Comparison of ENCODE assay signal across 13 cellular contexts in genomic region chr15:75835990-75836952, GRCh38. TPM values are rescaled to one million over a fixed set of nuclear protein-coding genes. Genes with fewer than 3 reads are reported as not detected.
DNase-seq lines count a peak whose midpoint lies in the region; ATAC-seq and TF ChIP-seq lines count a peak whose summit lies in the region.
"Had no signal": no experiment of that assay in that cellular context is flagged by ENCODE, and none has a peak within 500 bp of the region (broad histone marks: within the 10 kb centered on the region; RNA-seq: fewer than 3 reads in every experiment).

No MANE protein-coding gene starts in this region.

- H3K27me3 Mint-ChIP-seq in stimulated activated naive CD8-positive, alpha-beta T cell treated with anti-CD3 and anti-CD28 coated beads, Interleukin-15, amount 100 ng/mL, for 72 hours: no peaks in the 10 kb centered on the region
- H3K27me3 Mint-ChIP-seq: naive B cell had no signal

- no peaks in the 10 kb centered on the region for H3K9me3 ChIP-seq in left ventricle myocardium inferior (replicated peaks)
- no peaks in the 10 kb centered on the region for H3K9me3 ChIP-seq in right atrium auricular region
- H3K9me3 ChIP-seq: body of pancreas, uterus had no signal

- no peak for DNase-seq in left ventricle myocardium inferior
- DNase-seq in right atrium auricular region (ENCODE audit: low spot score): no peak
- peak; percentile 55 to 93 for DNase-seq in NOMO-1 (lab: John Stamatoyannopoulos, UW; ENCODE audit: unreplicated experiment in 2 of 2)
- DNase-seq in astrocyte of the spinal cord (ENCODE audit: low read depth, low spot score): peak; percentile 12
- DNase-seq in stimulated activated naive CD8-positive, alpha-beta T cell treated with anti-CD3 and anti-CD28 coated beads, Interleukin-15, amount 100 ng/mL, for 72 hours: no peak
- no peak for DNase-seq in lower leg skin (ENCODE audit: low spot score in 2 of 2)
- DNase-seq in NCI-H2029 (lab: John Stamatoyannopoulos, UW): no peak
- DNase-seq: naive B cell, uterus had no signal

- no peak for TF ChIP-seq POLR2A in lower leg skin (IDR thresholded peaks at IDR 0.05)

- WGBS in lower leg skin, 2 donors: 62 to 63% methylated on average over 2 of the region's 2 CpGs

- H3K27me3 ChIP-seq in left ventricle myocardium inferior (ENCODE audit: low read depth) (no peaks in the 10 kb centered on the region), right atrium auricular region (no peaks in the 10 kb centered on the region)
- H3K27me3 ChIP-seq: body of pancreas, uterus had no signal

- in situ Hi-C loops in astrocyte of the spinal cord (cut with HindIII; ENCODE audit: low sequenced_read_pairs): no loop called here

- H3K4me3 ChIP-seq in left ventricle myocardium inferior (no peak overlapping the region), right atrium auricular region (no peak overlapping the region), astrocyte of the spinal cord (ENCODE audit: low read depth, low read length) (no peak overlapping the region), lower leg skin (ENCODE audit: low read depth, poor library complexity, severe bottlenecking) (no peak overlapping the region)
- H3K4me3 ChIP-seq: body of pancreas, uterus had no signal

- H3K27ac ChIP-seq in left ventricle myocardium inferior (replicated peaks) (peak overlapping the region; percentile 7), right atrium auricular region (no peak overlapping the region)
- H3K27ac ChIP-seq: body of pancreas, uterus had no signal

- no peaks in the 10 kb centered on the region for H3K9me3 Mint-ChIP-seq in stimulated activated naive CD8-positive, alpha-beta T cell treated with anti-CD3 and anti-CD28 coated beads, Interleukin-15, amount 100 ng/mL, for 72 hours
- H3K9me3 Mint-ChIP-seq: activated CD4-positive, alpha-beta T cell treated with anti-CD3 and anti-CD28 coated beads, Interleukin-2, amount 10 ng/mL, durations not matched to agents 7 days and 5 days; naive B cell; T-helper 1 cell treated with Interleukin-12 subunit alpha and Interleukin-12 subunit beta and Interleukin-4 antibody, amounts not matched to agents 30 μg/mL and 1 μg/mL, for 36 hours had no signal

- peaks cover 9% of the 10 kb centered on the region for H3K4me1 Mint-ChIP-seq in stimulated activated naive CD8-positive, alpha-beta T cell treated with anti-CD3 and anti-CD28 coated beads, Interleukin-15, amount 100 ng/mL, for 72 hours
- H3K4me1 Mint-ChIP-seq: naive B cell had no signal

- H3K4me1 ChIP-seq in left ventricle myocardium inferior (peaks cover 17% of the 10 kb centered on the region), right atrium auricular region (peaks cover 0 to 17% of the 10 kb centered on the region in 2 donors)
- H3K4me1 ChIP-seq: uterus had no signal

- no peaks in the 10 kb centered on the region for H3K36me3 ChIP-seq in left ventricle myocardium inferior
- no peaks in the 10 kb centered on the region for H3K36me3 ChIP-seq in right atrium auricular region
- H3K36me3 ChIP-seq: uterus had no signal

- peak; percentile 59 for ATAC-seq in stimulated activated naive CD8-positive, alpha-beta T cell treated with anti-CD3 and anti-CD28 coated beads, Interleukin-15, amount 100 ng/mL, for 72 hours
- ATAC-seq in GM18520 (IDR thresholded peaks at IDR 0.05; ENCODE audit: unreplicated experiment): no peak
- ATAC-seq: body of pancreas had no signal

- TF ChIP-seq CTCF in left ventricle myocardium inferior (IDR thresholded peaks at IDR 0.05; ENCODE audit: borderline replicate concordance): no peak
- no peak for TF ChIP-seq CTCF in right atrium auricular region (IDR thresholded peaks at IDR 0.05)
- no peak for TF ChIP-seq CTCF in astrocyte of the spinal cord (IDR thresholded peaks at IDR 0.05; ENCODE audit: low read depth, low read length)
- no peak for TF ChIP-seq CTCF in lower leg skin (IDR thresholded peaks at IDR 0.05)

- no peak overlapping the region for H3K4me3 Mint-ChIP-seq in stimulated activated naive CD8-positive, alpha-beta T cell treated with anti-CD3 and anti-CD28 coated beads, Interleukin-15, amount 100 ng/mL, for 72 hours
- H3K4me3 Mint-ChIP-seq: activated CD4-positive, alpha-beta T cell treated with anti-CD3 and anti-CD28 coated beads, Interleukin-2, amount 10 ng/mL, durations not matched to agents 7 days and 5 days; naive B cell; T-helper 1 cell treated with Interleukin-12 subunit alpha and Interleukin-12 subunit beta and Interleukin-4 antibody, amounts not matched to agents 30 μg/mL and 1 μg/mL, for 36 hours had no signal

- H3K27ac Mint-ChIP-seq in stimulated activated naive CD8-positive, alpha-beta T cell treated with anti-CD3 and anti-CD28 coated beads, Interleukin-15, amount 100 ng/mL, for 72 hours: no peak overlapping the region
- H3K27ac Mint-ChIP-seq: activated CD4-positive, alpha-beta T cell treated with anti-CD3 and anti-CD28 coated beads, Interleukin-2, amount 10 ng/mL, durations not matched to agents 7 days and 5 days; naive B cell; T-helper 1 cell treated with Interleukin-12 subunit alpha and Interleukin-12 subunit beta and Interleukin-4 antibody, amounts not matched to agents 30 μg/mL and 1 μg/mL, for 36 hours had no signal

- intact Hi-C loops in left ventricle myocardium inferior (cut with micrococcal nuclease): no loop called here
- intact Hi-C loops in lower leg skin (cut with DNase I; ENCODE audit: low total_unique reads): no loop called here

RNA-seq across cellular contexts. Expression of gene UBE2Q2, which starts 7.0 kb away (rescaled TPM):
- total RNA-seq in left ventricle myocardium inferior (27.8 TPM), right atrium auricular region (10 to 100 TPM; 19.3 to 30.4 TPM), lower leg skin (10 to 100 TPM; 17.2 to 18.3 (median 17.6) TPM)

Comparison
In these comparisons a context has a peak if more than half of its experiments do, and no peak if none do; other contexts are left out.
1. DNase-seq: peak in NOMO-1 (2 of 2) and astrocyte of the spinal cord (single experiment); none in left ventricle myocardium inferior (single experiment), right atrium auricular region (single experiment), stimulated activated naive CD8-positive, alpha-beta T cell treated with anti-CD3 and anti-CD28 coated beads, Interleukin-15, amount 100 ng/mL, for 72 hours (0 of 2), lower leg skin (0 of 2) and NCI-H2029 (single experiment).